19 cellular contexts compared by ENCODE assay signal in the genomic region with DNA sequence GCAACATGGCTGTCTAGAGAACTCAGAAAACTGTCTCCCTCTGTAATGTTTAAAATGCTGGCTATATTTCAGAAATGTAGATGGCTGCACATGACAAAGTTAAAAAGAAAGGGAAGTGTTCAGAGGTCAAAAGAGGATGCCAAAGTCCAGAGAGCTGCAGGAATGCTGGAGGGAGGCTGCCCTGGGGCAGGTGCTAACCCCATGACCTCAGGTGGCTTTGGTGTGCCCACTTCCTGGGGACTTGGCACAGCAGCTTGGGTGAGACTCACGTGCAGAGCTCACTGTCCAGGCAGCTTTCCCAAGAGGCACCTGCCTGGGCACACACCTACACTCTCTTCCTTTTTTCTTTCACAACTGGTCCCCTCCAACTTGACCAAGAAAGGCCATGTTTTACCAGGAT.
"Had no signal": no experiment of that assay in that cellular context is flagged by ENCODE, and none has a peak within 500 bp of the region (broad histone marks: within the 10 kb centered on the region; RNA-seq: fewer than 3 reads in every experiment).

No MANE protein-coding gene starts in this region.

- DNase-seq: activated B cell treated with CpG ODN at 0.5 μM for 24 hours; activated CD8-positive, alpha-beta memory T cell treated with anti-CD3 and anti-CD28 coated beads, Interleukin-2, amount 50 U/mL, for 4 hours; activated CD8-positive, alpha-beta T cell treated with anti-CD3 and anti-CD28 coated beads, Interleukin-2, amount 10 ng/mL, durations not matched to agents 7 days and 5 days; activated gamma-delta T cell; activated T-cell treated with anti-CD3 and anti-CD28 coated beads, Interleukin-2, amount 50 U/mL, for 72 hours; cortex of kidney; effector memory CD8-positive, alpha-beta T cell; gastrocnemius medialis; heart right ventricle; left colon; stimulated activated CD4-positive, alpha-beta T cell treated with anti-CD3 and anti-CD28 coated beads, Interleukin-12 subunit alpha, Interleukin-12 subunit beta, amount 100 ng/mL, for 4 hours; stimulated activated CD4-positive, alpha-beta T cell treated with anti-CD3 and anti-CD28 coated beads, Interleukin-2, amount 100 ng/mL, for 24 hours; T-helper 17 cell; thyroid gland had no signal

- H3K36me3 Mint-ChIP-seq: activated naive CD4-positive, alpha-beta T cell treated with anti-CD3 and anti-CD28 coated beads, Interleukin-2, amount 50 U/mL, for 72 hours; brain; natural killer cell treated with Interleukin-12 subunit alpha and Interleukin-12 subunit beta and Interleukin-15 and Interleukin-18, amount 100 ng/mL, for 72 hours; stimulated activated memory B cell treated with anti-CD40 and anti-IgM and Interleukin-4, amounts not matched to agents 10 μg/mL and 1 μg/mL and 100 μg/mL, for 72 hours had no signal

- ATAC-seq: activated CD8-positive, alpha-beta T cell treated with anti-CD3 and anti-CD28 coated beads, Interleukin-2, amount 10 ng/mL, durations not matched to agents 7 days and 5 days; activated T-cell treated with anti-CD3 and anti-CD28 coated beads, Interleukin-2, amount 50 U/mL, for 72 hours; effector memory CD8-positive, alpha-beta T cell; left colon; natural killer cell treated with Interleukin-12 subunit alpha and Interleukin-12 subunit beta and Interleukin-15 and Interleukin-18, amount 100 ng/mL, for 72 hours; stimulated activated memory B cell treated with anti-CD40 and anti-IgM and Interleukin-4, amounts not matched to agents 10 μg/mL and 1 μg/mL and 100 μg/mL, for 72 hours; T-helper 17 cell had no signal

- H3K27me3 Mint-ChIP-seq: brain had no signal

- H3K4me3 Mint-ChIP-seq: activated B cell treated with CpG ODN at 0.5 μM for 24 hours; activated CD8-positive, alpha-beta T cell treated with anti-CD3 and anti-CD28 coated beads, Interleukin-2, amount 10 ng/mL, durations not matched to agents 7 days and 5 days; activated T-cell treated with anti-CD3 and anti-CD28 coated beads, Interleukin-2, amount 50 U/mL, for 72 hours; brain; central memory CD8-positive, alpha-beta T cell; effector memory CD8-positive, alpha-beta T cell; natural killer cell treated with Interleukin-12 subunit alpha and Interleukin-12 subunit beta and Interleukin-15 and Interleukin-18, amount 100 ng/mL, for 72 hours; stimulated activated memory B cell treated with anti-CD40 and anti-IgM and Interleukin-4, amounts not matched to agents 10 μg/mL and 1 μg/mL and 100 μg/mL, for 72 hours; T-helper 17 cell had no signal

- H3K4me1 Mint-ChIP-seq: activated B cell treated with CpG ODN at 0.5 μM for 24 hours; brain; central memory CD8-positive, alpha-beta T cell; stimulated activated memory B cell treated with anti-CD40 and anti-IgM and Interleukin-4, amounts not matched to agents 10 μg/mL and 1 μg/mL and 100 μg/mL, for 72 hours had no signal

- H3K27ac Mint-ChIP-seq: activated B cell treated with CpG ODN at 0.5 μM for 24 hours; activated CD8-positive, alpha-beta T cell treated with anti-CD3 and anti-CD28 coated beads, Interleukin-2, amount 10 ng/mL, durations not matched to agents 7 days and 5 days; activated naive CD4-positive, alpha-beta T cell treated with anti-CD3 and anti-CD28 coated beads, Interleukin-2, amount 50 U/mL, for 72 hours; activated T-cell treated with anti-CD3 and anti-CD28 coated beads, Interleukin-2, amount 50 U/mL, for 72 hours; brain; effector memory CD8-positive, alpha-beta T cell; natural killer cell treated with Interleukin-12 subunit alpha and Interleukin-12 subunit beta and Interleukin-15 and Interleukin-18, amount 100 ng/mL, for 72 hours; stimulated activated memory B cell treated with anti-CD40 and anti-IgM and Interleukin-4, amounts not matched to agents 10 μg/mL and 1 μg/mL and 100 μg/mL, for 72 hours; T-helper 17 cell had no signal

- H3K9me3 Mint-ChIP-seq: activated B cell treated with CpG ODN at 0.5 μM for 24 hours; activated T-cell treated with anti-CD3 and anti-CD28 coated beads, Interleukin-2, amount 50 U/mL, for 72 hours; central memory CD8-positive, alpha-beta T cell; effector memory CD8-positive, alpha-beta T cell; natural killer cell treated with Interleukin-12 subunit alpha and Interleukin-12 subunit beta and Interleukin-15 and Interleukin-18, amount 100 ng/mL, for 72 hours had no signal

- H3K27ac ChIP-seq: thyroid gland had no signal
